8 cellular contexts compared by ENCODE assay signal in the genomic region with DNA sequence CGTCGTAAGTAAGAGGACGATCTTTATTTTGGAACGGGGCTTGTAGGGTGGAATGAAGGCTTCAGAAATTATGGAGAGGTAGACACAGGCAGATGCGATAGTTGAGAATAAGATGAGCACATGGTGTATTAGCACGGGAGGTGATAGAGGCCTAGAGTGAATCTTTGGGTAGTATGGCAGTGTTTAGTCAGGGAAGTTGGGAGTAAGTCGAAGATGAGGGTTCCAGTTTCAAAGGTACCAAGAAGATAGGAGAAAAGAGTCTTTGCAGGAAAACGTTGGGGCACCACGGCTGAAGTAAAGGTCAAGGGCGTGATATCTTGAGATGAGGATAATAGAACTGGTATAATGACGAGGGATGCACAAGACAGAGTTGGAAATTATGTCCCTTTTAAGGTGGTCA. TPM values are rescaled to one million over a fixed set of nuclear protein-coding genes. Genes with fewer than 3 reads are reported as not detected.
DNase-seq lines count a peak whose midpoint lies in the region; ATAC-seq, FAIRE-seq and TF ChIP-seq lines count a peak whose summit lies in the region.

No MANE protein-coding gene starts in this region.

- ATAC-seq in RWPE2 (ENCODE audit: low read depth) (peak; percentile 41), gastrocnemius medialis (peak in 1 of 2 donors; percentile 17), HG03439 (IDR thresholded peaks at IDR 0.05; ENCODE audit: unreplicated experiment) (no peak), HG03520 (IDR thresholded peaks at IDR 0.05; ENCODE audit: unreplicated experiment) (no peak)

- no peak for TF ChIP-seq POLR2A in gastrocnemius medialis (IDR thresholded peaks at IDR 0.05)

- no peak for DNase-seq in GM19239 (ENCODE audit: insufficient read length, low spot score)
- DNase-seq in RWPE2 (ENCODE audit: low spot score), result no peak
- no peak for DNase-seq in fibroblast of mammary gland (ENCODE audit: low read depth)
- no peak for DNase-seq in gastrocnemius medialis
- DNase-seq in NCI-H748 treated with DMSO at 0.1 percent for 48 hours (lab: John Stamatoyannopoulos, UW), result no peak
- no peak for DNase-seq in D341Med (ENCODE audit: low spot score)

- peaks cover 39% of the 10 kb centered on the region for H3K36me3 ChIP-seq in RWPE2 (ENCODE audit: low read depth)
- H3K36me3 ChIP-seq in gastrocnemius medialis, result peaks cover 0 to 17% of the 10 kb centered on the region in 2 donors

- FAIRE-seq in GM19239 (lab: Jason Lieb, UNC), result peak; percentile 66

- intact Hi-C loops in gastrocnemius medialis (cut with DNase I; ENCODE audit: low total_unique reads), result no loop called here

- TF ChIP-seq CTCF in RWPE2 (IDR thresholded peaks at IDR 0.05; ENCODE audit: poor library complexity, severe bottlenecking), result no peak
- no peak for TF ChIP-seq CTCF in fibroblast of mammary gland (conservative IDR thresholded peaks at IDR 0.05; ENCODE audit: control insufficient read depth, insufficient read depth, low read depth, low read length)
- no peak for TF ChIP-seq CTCF in gastrocnemius medialis (IDR thresholded peaks at IDR 0.05 in 4 of 5, conservative IDR thresholded peaks at IDR 0.05 in 1 of 5)

- peak overlapping the region; percentile 68 for H3K4me3 ChIP-seq in RWPE2 (ENCODE audit: severe bottlenecking)
- peak overlapping the region; percentile 97 for H3K4me3 ChIP-seq in fibroblast of mammary gland (ENCODE audit: control insufficient read depth, low read depth, low read length)
- peak overlapping the region; percentile 73 to 89 (median 85) for H3K4me3 ChIP-seq in gastrocnemius medialis

- in situ Hi-C loops in gastrocnemius medialis (cut with MboI; ENCODE audit: low sequenced_read_pairs in 4 of 4), result no loop called here

- H3K27me3 ChIP-seq in RWPE2 (ENCODE audit: insufficient read depth, poor library complexity, severe bottlenecking), result no peaks in the 10 kb centered on the region
- no peaks in the 10 kb centered on the region for H3K27me3 ChIP-seq in gastrocnemius medialis

- no peaks in the 10 kb centered on the region for H3K9me3 ChIP-seq in RWPE2 (ENCODE audit: severe bottlenecking)
- no peaks in the 10 kb centered on the region for H3K9me3 ChIP-seq in gastrocnemius medialis

- H3K27ac ChIP-seq in RWPE2 (ENCODE audit: poor library complexity, severe bottlenecking) (no peak overlapping the region), gastrocnemius medialis (peak overlapping the region; percentile 78 to 85 (median 80))

- H3K4me1 ChIP-seq in RWPE2 (ENCODE audit: insufficient read depth, poor library complexity, severe bottlenecking), result peaks cover 3% of the 10 kb centered on the region
- H3K4me1 ChIP-seq in gastrocnemius medialis, result peaks cover 20 to 21% of the 10 kb centered on the region in 2 donors

RNA-seq across cellular contexts. Expression of a gene that starts 0.7 kb away (rescaled TPM):
- 10 to 100 TPM; 21.7 to 38.6 (median 29.6) TPM for total RNA-seq in gastrocnemius medialis
